In genomic region chr3:38313263-38313662, GRCh38 we compare ENCODE assay signal across 28 cellular contexts. TPM values are rescaled to one million over a fixed set of nuclear protein-coding genes. Genes with fewer than 3 reads are reported as not detected.
"Had no signal": no experiment of that assay in that cellular context is flagged by ENCODE, and none has a peak within 500 bp of the region (broad histone marks: within the 10 kb centered on the region; RNA-seq: fewer than 3 reads in every experiment).

No MANE protein-coding gene starts in this region.

- H3K4me3 ChIP-seq: coronary artery, dorsolateral prefrontal cortex, esophagus squamous epithelium had no signal

- H3K9me3 ChIP-seq: esophagus squamous epithelium had no signal

- H3K27ac Mint-ChIP-seq: activated CD4-positive, alpha-beta memory T cell treated with anti-CD3 and anti-CD28 coated beads for 36 hours; activated CD4-positive, alpha-beta T cell treated with anti-CD3 and anti-CD28 coated beads for 36 hours; activated CD4-positive, alpha-beta T cell treated with anti-CD3 and anti-CD28 coated beads, Interleukin-2, amount 10 ng/mL, durations not matched to agents 24 days and 14 days; activated naive CD8-positive, alpha-beta T cell; activated T-cell treated with anti-CD3 and anti-CD28 coated beads, Interleukin-2, amount 50 U/mL, for 24 hours; activated T-cell treated with anti-CD3 and anti-CD28 coated beads, Interleukin-2, amount 50 U/mL, for 72 hours; dendritic cell treated with granulocyte-macrophage colony-stimulating factor and Interleukin-4, amounts not matched to agents 40 ng/mL and 50 ng/mL, for 4 days; endodermal cell had no signal

- H3K36me3 Mint-ChIP-seq: activated CD4-positive, alpha-beta memory T cell treated with anti-CD3 and anti-CD28 coated beads for 36 hours; activated naive CD8-positive, alpha-beta T cell had no signal

- H3K27ac ChIP-seq: brain microvascular endothelial cell, coronary artery, dorsolateral prefrontal cortex, esophagus squamous epithelium had no signal

- H3K36me3 ChIP-seq: brain microvascular endothelial cell, esophagus squamous epithelium had no signal

- DNase-seq: activated CD4-positive, alpha-beta memory T cell treated with anti-CD3 and anti-CD28 coated beads for 36 hours; activated CD4-positive, alpha-beta T cell treated with anti-CD3 and anti-CD28 coated beads for 36 hours; activated CD4-positive, alpha-beta T cell treated with anti-CD3 and anti-CD28 coated beads, Interleukin-2, amount 10 ng/mL, durations not matched to agents 24 days and 14 days; activated CD4-positive, CD25-positive, alpha-beta regulatory T cell; activated CD4-positive, CD25-positive, alpha-beta regulatory T cell treated with anti-CD3 and anti-CD28 coated beads, Interleukin-2, amount 50 U/mL, for 72 hours; activated gamma-delta T cell treated with Interleukin-2 at 50 U/mL for 16 hours; activated naive CD4-positive, alpha-beta T cell treated with anti-CD3 and anti-CD28 coated beads, Interleukin-2, amount 50 U/mL, for 16 hours; activated naive CD4-positive, alpha-beta T cell treated with Interleukin-2 at 50 U/mL for 16 hours; activated T-cell treated with anti-CD3 and anti-CD28 coated beads for 4 hours; activated T-cell treated with anti-CD3 and anti-CD28 coated beads, Interleukin-2, amount 50 U/mL, for 24 hours; activated T-cell treated with anti-CD3 and anti-CD28 coated beads, Interleukin-2, amount 50 U/mL, for 72 hours; amniotic stem cell; anterior cingulate cortex; brain microvascular endothelial cell; dorsolateral prefrontal cortex; effector memory CD4-positive, alpha-beta T cell; endodermal cell; erythroblast; esophagus squamous epithelium; foreskin melanocyte; T-helper 2 cell had no signal

- H3K4me1 Mint-ChIP-seq: activated CD4-positive, alpha-beta T cell treated with anti-CD3 and anti-CD28 coated beads for 36 hours; activated CD4-positive, alpha-beta T cell treated with anti-CD3 and anti-CD28 coated beads, Interleukin-2, amount 10 ng/mL, durations not matched to agents 24 days and 14 days; central memory CD8-positive, alpha-beta T cell had no signal

- H3K27me3 ChIP-seq: brain microvascular endothelial cell, dorsolateral prefrontal cortex, esophagus squamous epithelium had no signal

- H3K4me1 ChIP-seq: esophagus squamous epithelium had no signal

- FAIRE-seq: astrocyte had no signal

- H3K4me3 Mint-ChIP-seq: activated CD4-positive, alpha-beta memory T cell treated with anti-CD3 and anti-CD28 coated beads for 36 hours; activated CD4-positive, alpha-beta T cell treated with anti-CD3 and anti-CD28 coated beads for 36 hours; activated CD4-positive, alpha-beta T cell treated with anti-CD3 and anti-CD28 coated beads, Interleukin-2, amount 10 ng/mL, durations not matched to agents 24 days and 14 days; activated naive CD8-positive, alpha-beta T cell; activated T-cell treated with anti-CD3 and anti-CD28 coated beads, Interleukin-2, amount 50 U/mL, for 24 hours; activated T-cell treated with anti-CD3 and anti-CD28 coated beads, Interleukin-2, amount 50 U/mL, for 72 hours; central memory CD8-positive, alpha-beta T cell; dendritic cell treated with granulocyte-macrophage colony-stimulating factor and Interleukin-4, amounts not matched to agents 40 ng/mL and 50 ng/mL, for 4 days; endodermal cell had no signal

- ATAC-seq: activated CD4-positive, alpha-beta T cell treated with anti-CD3 and anti-CD28 coated beads for 36 hours; activated T-cell treated with anti-CD3 and anti-CD28 coated beads, Interleukin-2, amount 50 U/mL, for 72 hours had no signal

- H3K27me3 Mint-ChIP-seq: activated naive CD8-positive, alpha-beta T cell; activated T-cell treated with anti-CD3 and anti-CD28 coated beads, Interleukin-2, amount 50 U/mL, for 24 hours; dendritic cell treated with granulocyte-macrophage colony-stimulating factor and Interleukin-4, amounts not matched to agents 40 ng/mL and 50 ng/mL, for 4 days had no signal

- H3K9me3 Mint-ChIP-seq: activated CD4-positive, alpha-beta memory T cell treated with anti-CD3 and anti-CD28 coated beads for 36 hours; activated CD4-positive, alpha-beta T cell treated with anti-CD3 and anti-CD28 coated beads, Interleukin-2, amount 10 ng/mL, durations not matched to agents 24 days and 14 days; activated T-cell treated with anti-CD3 and anti-CD28 coated beads, Interleukin-2, amount 50 U/mL, for 24 hours; activated T-cell treated with anti-CD3 and anti-CD28 coated beads, Interleukin-2, amount 50 U/mL, for 72 hours; central memory CD8-positive, alpha-beta T cell; dendritic cell treated with granulocyte-macrophage colony-stimulating factor and Interleukin-4, amounts not matched to agents 40 ng/mL and 50 ng/mL, for 4 days; endodermal cell had no signal

RNA-seq across cellular contexts. Expression of gene SLC22A14, which starts 31.2 kb away (rescaled TPM):
- total RNA-seq: activated CD4-positive, alpha-beta memory T cell treated with anti-CD3 and anti-CD28 coated beads for 36 hours; activated CD4-positive, alpha-beta T cell treated with anti-CD3 and anti-CD28 coated beads for 36 hours; activated CD4-positive, alpha-beta T cell treated with anti-CD3 and anti-CD28 coated beads, Interleukin-2, amount 10 ng/mL, durations not matched to agents 24 days and 14 days; T-helper 1 cell treated with Interleukin-12 subunit alpha and Interleukin-12 subunit beta and Interleukin-4 antibody, amounts not matched to agents 30 ng/mL and 1 ng/mL, for 36 hours had no signal
- polyA plus RNA-seq: fibroblast of lung had no signal
